Comparison of ENCODE assay signal across 8 cellular contexts in genomic region chr1:70034403-70034802, GRCh38.
A peak's percentile ranks its signal among the peaks of the same experiment; 100 is the strongest.
DNase-seq lines count a peak whose midpoint lies in the region; ATAC-seq, FAIRE-seq and TF ChIP-seq lines count a peak whose summit lies in the region.

No MANE protein-coding gene starts in this region.

- no peak for FAIRE-seq in HepG2 (lab: Jason Lieb, UNC)

- no peak overlapping the region for H3K27ac Mint-ChIP-seq in CD4-positive, alpha-beta memory T cell
- H3K27ac Mint-ChIP-seq in stimulated activated effector memory CD8-positive, alpha-beta T cell treated with anti-CD3 and anti-CD28 coated beads, Interleukin-12 subunit alpha, Interleukin-12 subunit beta, amount 100 ng/mL, for 72 hours = no peak overlapping the region

- WGBS in HepG2 (ENCODE audit: low lambda C conversion rate) = 2% methylated on average over 3 of the region's 3 CpGs
- 21% methylated on average over 3 of the region's 3 CpGs for WGBS in right lobe of liver (ENCODE audit: insufficient coverage, low coverage, low lambda C conversion rate, missing lambda C conversion rate)

- BruUV-seq in HepG2 (replicated peaks; lab: Mats Ljungman, UMichigan) = no TSS peak

- in situ Hi-C loops in HepG2 (cut with HindIII; ENCODE audit: extremely low pct_ligation_motif_present, low pct_unique_long_range_greater_than_20kb) = no loop called here

- CTCF ChIA-PET in HepG2 (lab: Yijun Ruan, JAX; ENCODE audit: low intra/inter-chr PET ratio, low total read pairs) = no interaction called here
- CTCF ChIA-PET in CD4-positive, alpha-beta memory T cell (lab: Charles Lee; ENCODE audit: partially characterized antibody) = no interaction called here

- TF ChIP-seq EP300 in HepG2 (IDR thresholded peaks at IDR 0.05; ENCODE audit: low read depth in 2 of 2, low read length in 2 of 2) = no peak
- no peak for TF ChIP-seq EP300 in HepG2 (CRISPR knock-in tag; IDR thresholded peaks at IDR 0.05; ENCODE audit: borderline replicate concordance)

- no peak overlapping the region for H2AFZ ChIP-seq in HepG2 (ENCODE audit: low read length)

- H3K4me3 Mint-ChIP-seq in CD4-positive, alpha-beta memory T cell = no peak overlapping the region
- no peak overlapping the region for H3K4me3 Mint-ChIP-seq in stimulated activated effector memory CD8-positive, alpha-beta T cell treated with anti-CD3 and anti-CD28 coated beads, Interleukin-12 subunit alpha, Interleukin-12 subunit beta, amount 100 ng/mL, for 72 hours

- peak; percentile 13 for DNase-seq in HepG2 (ENCODE audit: low spot score)
- no peak for DNase-seq in right lobe of liver
- peak; percentile 54 for DNase-seq in NCI-H82 treated with DMSO at 0.1 percent for 48 hours (lab: John Stamatoyannopoulos, UW; ENCODE audit: unreplicated experiment)
- peak; percentile 75 for DNase-seq in epithelial cell of esophagus (ENCODE audit: low read depth)
- DNase-seq in CD4-positive, alpha-beta memory T cell = no peak
- DNase-seq in stimulated activated effector memory CD8-positive, alpha-beta T cell treated with anti-CD3 and anti-CD28 coated beads, Interleukin-12 subunit alpha, Interleukin-12 subunit beta, amount 100 ng/mL, for 72 hours (ENCODE audit: low spot score in 2 of 2) = no peak
- DNase-seq in effector memory CD4-positive, alpha-beta T cell = no peak
- no peak for DNase-seq in upper lobe of right lung

- H3K4me1 ChIP-seq in HepG2 (ENCODE audit: insufficient read depth, low read length) (no peaks in the 10 kb centered on the region), right lobe of liver (no peaks in the 10 kb centered on the region), upper lobe of right lung (no peaks in the 10 kb centered on the region)
- H3K4me1 ChIP-seq in CD4-positive, alpha-beta memory T cell (ENCODE audit: insufficient read depth, low read length) = no peaks in the 10 kb centered on the region
- no peaks in the 10 kb centered on the region for H3K4me1 ChIP-seq in effector memory CD4-positive, alpha-beta T cell (ENCODE audit: control insufficient read depth, insufficient read depth, low read length, poor library complexity, severe bottlenecking)

- H3K36me3 ChIP-seq in HepG2 (replicated peaks in 1 of 2; ENCODE audit: control insufficient read depth in 1 of 2, insufficient read depth in 2 of 2, low read length in 2 of 2) (no peaks in the 10 kb centered on the region), right lobe of liver (no peaks in the 10 kb centered on the region), upper lobe of right lung (no peaks in the 10 kb centered on the region)
- H3K36me3 ChIP-seq in CD4-positive, alpha-beta memory T cell (ENCODE audit: insufficient read depth, low read length) = no peaks in the 10 kb centered on the region
- H3K36me3 ChIP-seq in effector memory CD4-positive, alpha-beta T cell (ENCODE audit: control insufficient read depth, insufficient read depth, low read length) = no peaks in the 10 kb centered on the region

- H3K9me3 ChIP-seq in HepG2 (ENCODE audit: low read length) (no peaks in the 10 kb centered on the region), right lobe of liver (no peaks in the 10 kb centered on the region), upper lobe of right lung (no peaks in the 10 kb centered on the region)
- H3K9me3 ChIP-seq in CD4-positive, alpha-beta memory T cell (ENCODE audit: control insufficient read depth in 1 of 2, low read length in 2 of 2) = no peaks in the 10 kb centered on the region
- no peaks in the 10 kb centered on the region for H3K9me3 ChIP-seq in effector memory CD4-positive, alpha-beta T cell (ENCODE audit: control insufficient read depth, low read length)

- peaks cover 0 to 2% (median 0%) of the 10 kb centered on the region in 4 donors for H3K4me1 Mint-ChIP-seq in CD4-positive, alpha-beta memory T cell
- H3K4me1 Mint-ChIP-seq in stimulated activated effector memory CD8-positive, alpha-beta T cell treated with anti-CD3 and anti-CD28 coated beads, Interleukin-12 subunit alpha, Interleukin-12 subunit beta, amount 100 ng/mL, for 72 hours = no peaks in the 10 kb centered on the region

- POLR2A ChIA-PET in HepG2 (lab: Yijun Ruan, JAX) = no interaction called here
- POLR2A ChIA-PET in CD4-positive, alpha-beta memory T cell (lab: Charles Lee; ENCODE audit: partially characterized antibody) = no interaction called here

- H3K27ac ChIP-seq in HepG2 (ENCODE audit: extremely low read length, insufficient read depth, low read length) (no peak overlapping the region), right lobe of liver (no peak overlapping the region), upper lobe of right lung (no peak overlapping the region)
- no peak overlapping the region for H3K27ac ChIP-seq in CD4-positive, alpha-beta memory T cell (ENCODE audit: low read depth, low read length)
- H3K27ac ChIP-seq in effector memory CD4-positive, alpha-beta T cell (ENCODE audit: insufficient read depth, low read length, poor library complexity, severe bottlenecking) = no peak overlapping the region

- 0 out of 5 replicates have a peak, but pooled peaks cover 0 to 7% of the 10 kb centered on the region in 2 experiments for H3K27me3 ChIP-seq in HepG2 (ENCODE audit: control insufficient read depth in 1 of 2, insufficient read depth in 2 of 2, low read length in 2 of 2)
- no peaks in the 10 kb centered on the region for H3K27me3 ChIP-seq in right lobe of liver
- H3K27me3 ChIP-seq in CD4-positive, alpha-beta memory T cell (ENCODE audit: insufficient read depth, low read length) = no peaks in the 10 kb centered on the region
- no peaks in the 10 kb centered on the region for H3K27me3 ChIP-seq in effector memory CD4-positive, alpha-beta T cell (replicated peaks; ENCODE audit: control insufficient read depth, insufficient read depth, low read length, poor library complexity, severe bottlenecking)
- H3K27me3 ChIP-seq in upper lobe of right lung = no peaks in the 10 kb centered on the region

- TF ChIP-seq RAD21 in HepG2 (CRISPR knock-in tag; IDR thresholded peaks at IDR 0.05) = no peak

- intact Hi-C loops in HepG2 (cut with micrococcal nuclease; ENCODE audit: unreplicated experiment) (loop anchor here (5.0 kb wide), 1 partner anchor 453 kb away; no protein-coding TSS in a partner anchor), right lobe of liver (cut with DNase I) (no loop called here), upper lobe of right lung (cut with DNase I) (no loop called here)
- intact Hi-C loops in CD4-positive, alpha-beta memory T cell (cut with micrococcal nuclease) = no loop called here

- H3K4me2 ChIP-seq in HepG2 (ENCODE audit: low read depth, low read length) = no peak overlapping the region

- TF ChIP-seq POLR2A in HepG2 (IDR thresholded peaks at IDR 0.05; ENCODE audit: insufficient read depth in 1 of 2, low read depth in 2 of 2, low read length in 2 of 2) = no peak
- no peak for TF ChIP-seq POLR2A in right lobe of liver (IDR thresholded peaks at IDR 0.05)

- H3K27me3 Mint-ChIP-seq in CD4-positive, alpha-beta memory T cell = no peaks in the 10 kb centered on the region

- ATAC-seq in HepG2 = peak; percentile 48
- ATAC-seq in right lobe of liver = no peak
- ATAC-seq in stimulated activated effector memory CD8-positive, alpha-beta T cell treated with anti-CD3 and anti-CD28 coated beads, Interleukin-12 subunit alpha, Interleukin-12 subunit beta, amount 100 ng/mL, for 72 hours = no peak
- no peak for ATAC-seq in upper lobe of right lung

- no peak overlapping the region for H3K9ac ChIP-seq in HepG2 (ENCODE audit: insufficient read depth, low read depth, low read length)

- TF ChIP-seq CTCF in HepG2 (CRISPR knock-in tag; IDR thresholded peaks at IDR 0.05) (peak; percentile 35; the same call in 1 of the 2 replicates), right lobe of liver (IDR thresholded peaks at IDR 0.05) (no peak), epithelial cell of esophagus (IDR thresholded peaks at IDR 0.05; ENCODE audit: insufficient read depth, low read depth, low read length, missing control alignments) (peak; percentile 71), upper lobe of right lung (IDR thresholded peaks at IDR 0.05) (no peak)

- H4K20me1 ChIP-seq in HepG2 (ENCODE audit: insufficient read depth, low read length) = no peaks in the 10 kb centered on the region

- H3K36me3 Mint-ChIP-seq in CD4-positive, alpha-beta memory T cell = no peaks in the 10 kb centered on the region
- H3K36me3 Mint-ChIP-seq in stimulated activated effector memory CD8-positive, alpha-beta T cell treated with anti-CD3 and anti-CD28 coated beads, Interleukin-12 subunit alpha, Interleukin-12 subunit beta, amount 100 ng/mL, for 72 hours = no peaks in the 10 kb centered on the region

- H3K79me2 ChIP-seq in HepG2 (ENCODE audit: insufficient read depth, low read length) = no peaks in the 10 kb centered on the region

- H3K9me3 Mint-ChIP-seq in CD4-positive, alpha-beta memory T cell = peaks cover 0 to 2% (median 0%) of the 10 kb centered on the region in 8 donors
- peaks cover 3% of the 10 kb centered on the region for H3K9me3 Mint-ChIP-seq in stimulated activated effector memory CD8-positive, alpha-beta T cell treated with anti-CD3 and anti-CD28 coated beads, Interleukin-12 subunit alpha, Interleukin-12 subunit beta, amount 100 ng/mL, for 72 hours

- H3K4me3 ChIP-seq in HepG2 (replicated peaks in 1 of 3; ENCODE audit: insufficient read depth in 1 of 3, low read depth in 2 of 3, low read length in 3 of 3) (no peak overlapping the region), right lobe of liver (no peak overlapping the region), epithelial cell of esophagus (ENCODE audit: low read length) (no peak overlapping the region), upper lobe of right lung (no peak overlapping the region)
- no peak overlapping the region for H3K4me3 ChIP-seq in CD4-positive, alpha-beta memory T cell (ENCODE audit: low read length in 2 of 2)
- H3K4me3 ChIP-seq in effector memory CD4-positive, alpha-beta T cell (ENCODE audit: insufficient read depth, low read depth, low read length, poor library complexity, severe bottlenecking) = no peak overlapping the region

TF ChIP-seq in HepG2, 621 proteins besides CTCF, POLR2A, EP300 and RAD21:
- TF ChIP-seq ZNF839 (CRISPR knock-in tag; IDR thresholded peaks at IDR 0.05; ENCODE audit: borderline replicate concordance) = no peak
- peak; percentile 36 for TF ChIP-seq STAG1 (CRISPR knock-in tag; IDR thresholded peaks at IDR 0.05)
TF ChIP-seq in HepG2: peak in this region for 1.

Comparison
In these comparisons a context has a peak if more than half of its experiments do, and no peak if none do; other contexts are left out.
1. DNase-seq: peak in HepG2 (single experiment), NCI-H82 treated with DMSO at 0.1 percent for 48 hours (single experiment) and epithelial cell of esophagus (single experiment); none in right lobe of liver (0 of 3), CD4-positive, alpha-beta memory T cell (0 of 5), stimulated activated effector memory CD8-positive, alpha-beta T cell treated with anti-CD3 and anti-CD28 coated beads, Interleukin-12 subunit alpha, Interleukin-12 subunit beta, amount 100 ng/mL, for 72 hours (0 of 2), effector memory CD4-positive, alpha-beta T cell (0 of 3) and upper lobe of right lung (single experiment).
2. CTCF ChIP-seq: peak in HepG2 (single experiment) and epithelial cell of esophagus (single experiment); none in right lobe of liver (0 of 4) and upper lobe of right lung (single experiment).